8 cellular contexts compared by ENCODE assay signal in genomic region chr12:126874427-126875026, GRCh38.
DNase-seq lines count a peak whose midpoint lies in the region; ATAC-seq and TF ChIP-seq lines count a peak whose summit lies in the region.

No MANE protein-coding gene starts in this region.

- no peak overlapping the region for H3K4me3 ChIP-seq in cardiac muscle cell

- no peaks in the 10 kb centered on the region for H3K27me3 ChIP-seq in cardiac muscle cell

- no peaks in the 10 kb centered on the region for H3K36me3 ChIP-seq in cardiac muscle cell

- H3K27ac ChIP-seq in cardiac muscle cell, result no peak overlapping the region

- ATAC-seq in GM19452 (IDR thresholded peaks at IDR 0.05; ENCODE audit: unreplicated experiment), result peak; percentile 87

- no peaks in the 10 kb centered on the region for H3K4me1 ChIP-seq in cardiac muscle cell (ENCODE audit: low read depth)

- no peaks in the 10 kb centered on the region for H3K9me3 ChIP-seq in cardiac muscle cell (ENCODE audit: low read depth)

- peak; percentile 36 for TF ChIP-seq CTCF in cardiac muscle cell (IDR thresholded peaks at IDR 0.05; ENCODE audit: low read depth, low read length)

- DNase-seq in COLO668 (lab: John Stamatoyannopoulos, UW; ENCODE audit: unreplicated experiment), result peak; percentile 56
- DNase-seq in HuH-7 (ENCODE audit: low spot score), result peak; percentile 69
- peak; percentile 70 to 79 for DNase-seq in SHP77 (lab: John Stamatoyannopoulos, UW)
- peak; percentile 42 for DNase-seq in activated gamma-delta T cell treated with Interleukin-2 at 50 U/mL for 16 hours
- DNase-seq in cardiac muscle cell (ENCODE audit: low read depth in 1 of 2, low spot score in 1 of 2), result peak; percentile 3 to 71
- peak; percentile 38 for DNase-seq in putamen (ENCODE audit: low spot score)
- no peak for DNase-seq in dedifferentiated amniotic fluid mesenchymal stem cell (ENCODE audit: extremely low spot score)
